Comparison of ENCODE assay signal across 8 cellular contexts in genomic region chr17:60036796-60037677, GRCh38. TPM values are rescaled to one million over a fixed set of nuclear protein-coding genes. Genes with fewer than 3 reads are reported as not detected.
A peak's percentile ranks its signal among the peaks of the same experiment; 100 is the strongest.
DNase-seq lines count a peak whose midpoint lies in the region; ATAC-seq, FAIRE-seq and TF ChIP-seq lines count a peak whose summit lies in the region.

No MANE protein-coding gene starts in this region.

- TF ChIP-seq POLR2A in suprapubic skin (IDR thresholded peaks at IDR 0.05), result no peak

- TF ChIP-seq CTCF in LNCaP clone FGC (IDR thresholded peaks at IDR 0.05; ENCODE audit: control insufficient read depth, extremely low read depth, insufficient read depth) (peak; percentile 87), RWPE2 (IDR thresholded peaks at IDR 0.05; ENCODE audit: poor library complexity, severe bottlenecking) (peak; percentile 94), omental fat pad (IDR thresholded peaks at IDR 0.05) (peak in 1 of 3 donors; percentile 69), suprapubic skin (IDR thresholded peaks at IDR 0.05) (peak; percentile 66 to 87)

- TF ChIP-seq EP300 in suprapubic skin (IDR thresholded peaks at IDR 0.05), result no peak

- ATAC-seq in RWPE2 (ENCODE audit: low read depth) (peak; percentile 90), omental fat pad (ENCODE audit: low FRiP score) (peak; percentile 83)

- H3K27ac ChIP-seq in RWPE2 (ENCODE audit: poor library complexity, severe bottlenecking) (no peak overlapping the region), suprapubic skin (no peak overlapping the region)

- peaks cover 9% of the 10 kb centered on the region; the same call in 1 of the 2 replicates for H3K36me3 ChIP-seq in RWPE2 (ENCODE audit: low read depth)
- no peaks in the 10 kb centered on the region for H3K36me3 ChIP-seq in suprapubic skin

- H3K4me3 ChIP-seq in LNCaP clone FGC (ENCODE audit: low read depth, low read length) (no peak overlapping the region), RWPE2 (ENCODE audit: severe bottlenecking) (no peak overlapping the region), suprapubic skin (no peak overlapping the region)

- DNase-seq in AG08396 (ENCODE audit: low spot score), result peak; percentile 84
- peak; percentile 65 for DNase-seq in GM19239 (ENCODE audit: insufficient read length, low spot score)
- peak; percentile 21 for DNase-seq in LNCaP clone FGC (ENCODE audit: low read depth)
- DNase-seq in RWPE2 (ENCODE audit: low spot score), result peak; percentile 68
- DNase-seq in activated effector memory CD4-positive, alpha-beta T cell treated with Interleukin-2 at 50 U/mL for 16 hours, result peak; percentile 52
- peak; percentile 39 to 56 for DNase-seq in frontal cortex (ENCODE audit: low spot score in 2 of 2)
- peak; percentile 37 for DNase-seq in omental fat pad (ENCODE audit: low spot score)
- DNase-seq in suprapubic skin (ENCODE audit: low spot score in 2 of 2), result peak; percentile 75 to 83

- H3K9me3 ChIP-seq in RWPE2 (ENCODE audit: severe bottlenecking) (no peaks in the 10 kb centered on the region), suprapubic skin (no peaks in the 10 kb centered on the region)

- no peaks in the 10 kb centered on the region for H3K4me1 ChIP-seq in RWPE2 (ENCODE audit: insufficient read depth, poor library complexity, severe bottlenecking)
- H3K4me1 ChIP-seq in suprapubic skin, result peaks cover 5% of the 10 kb centered on the region

- FAIRE-seq in GM19239 (lab: Jason Lieb, UNC) (peak; percentile 70), frontal cortex (lab: Jason Lieb, UNC) (no peak)

- H3K27me3 ChIP-seq in RWPE2 (ENCODE audit: insufficient read depth, poor library complexity, severe bottlenecking) (no peaks in the 10 kb centered on the region), suprapubic skin (peaks cover 5% of the 10 kb centered on the region)

- WGBS in suprapubic skin, result 26% methylated on average over 20 of the region's 20 CpGs

RNA-seq across cellular contexts. Expression of gene HEATR6, which starts 41.7 kb away (rescaled TPM):
- total RNA-seq in frontal cortex (13.5 TPM), omental fat pad (10 to 100 TPM in 3 of 4 donors, 1 to 10 TPM in 1; 8.8 to 16.7 (median 11.8) TPM), suprapubic skin (10 to 100 TPM; 11.5 to 46.9 (median 26.6) TPM)

Comparison
In these comparisons a context has a peak if more than half of its experiments do, and no peak if none do; other contexts are left out.
1. DNase-seq: peak in every context shown above with its lines; median percentile 84 in AG08396; 79 in suprapubic skin; 68 in RWPE2; 65 in GM19239; 52 in activated effector memory CD4-positive, alpha-beta T cell treated with Interleukin-2 at 50 U/mL for 16 hours; 48 in frontal cortex; 37 in omental fat pad; 21 in LNCaP clone FGC.